In genomic region chr15:93179072-93179471, GRCh38 we compare ENCODE assay signal across 1 cellular context.
TF ChIP-seq lines count a peak whose summit lies in the region.

No MANE protein-coding gene starts in this region.

TF ChIP-seq in GM12878, 131 proteins besides CTCF, POLR2A, EP300 and RAD21 (continued from another document):
- peak; percentile 52 for TF ChIP-seq SMAD1 (IDR thresholded peaks at IDR 0.05; ENCODE audit: low read depth, partially characterized antibody)
- no peak for TF ChIP-seq FOS (IDR thresholded peaks at IDR 0.05; ENCODE audit: borderline replicate concordance, extremely low read depth, insufficient read length)
